In genomic region chr2:140454717-140455116, GRCh38 we compare ENCODE assay signal across 13 cellular contexts.
DNase-seq lines count a peak whose midpoint lies in the region; ATAC-seq and TF ChIP-seq lines count a peak whose summit lies in the region.
"Had no signal": no experiment of that assay in that cellular context is flagged by ENCODE, and none has a peak within 500 bp of the region (broad histone marks: within the 10 kb centered on the region; RNA-seq: fewer than 3 reads in every experiment).

No MANE protein-coding gene starts in this region.

- no peak overlapping the region for H4K8ac ChIP-seq in IMR-90 (ENCODE audit: low read depth in 2 of 2, low read length in 2 of 2)

- H3K4ac ChIP-seq in IMR-90 (ENCODE audit: low read depth, low read length) = no peak overlapping the region

- no peak overlapping the region for H3K18ac ChIP-seq in IMR-90 (ENCODE audit: low read depth, low read length)

- H2AK5ac ChIP-seq in IMR-90 (ENCODE audit: low read depth, low read length) = no peak overlapping the region

- H3K9ac ChIP-seq in IMR-90 (ENCODE audit: low read depth, low read length) = no peak overlapping the region
- no peak overlapping the region for H3K9ac ChIP-seq in mammary epithelial cell (ENCODE audit: insufficient read depth, low read length)

- H2BK5ac ChIP-seq in IMR-90 (ENCODE audit: low read depth, low read length, poor library complexity, severe bottlenecking) = no peak overlapping the region

- no peaks in the 10 kb centered on the region for H3K9me3 ChIP-seq in IMR-90 (ENCODE audit: control insufficient read depth, insufficient read depth, low read length)
- no peaks in the 10 kb centered on the region for H3K9me3 ChIP-seq in mammary epithelial cell (replicated peaks; ENCODE audit: insufficient read depth, low read length)
- H3K9me3 ChIP-seq: suprapubic skin had no signal

- no peak overlapping the region for H3K4me2 ChIP-seq in IMR-90 (ENCODE audit: low read depth, low read length)
- no peak overlapping the region for H3K4me2 ChIP-seq in mammary epithelial cell (ENCODE audit: insufficient read depth, low read depth, low read length)

- intact Hi-C loops in IMR-90 (cut with micrococcal nuclease) = no loop called here
- intact Hi-C loops in mammary epithelial cell (cut with micrococcal nuclease) = no loop called here

- H3K4me1 ChIP-seq in IMR-90 (ENCODE audit: control insufficient read depth, insufficient read depth, low read length) (no peaks in the 10 kb centered on the region), mammary epithelial cell (ENCODE audit: insufficient read depth, low read length) (no peaks in the 10 kb centered on the region)
- H3K4me1 ChIP-seq: suprapubic skin had no signal

- no peak overlapping the region for H2AK9ac ChIP-seq in IMR-90 (replicated peaks; ENCODE audit: low read depth, low read length, poor library complexity)

- no peaks in the 10 kb centered on the region for H3K27me3 ChIP-seq in IMR-90 (ENCODE audit: control insufficient read depth, insufficient read depth, low read length)
- H3K27me3 ChIP-seq in mammary epithelial cell (ENCODE audit: insufficient read depth, low read length) = no peaks in the 10 kb centered on the region
- no peaks in the 10 kb centered on the region for H3K27me3 ChIP-seq in kidney epithelial cell (ENCODE audit: control insufficient read depth, insufficient read depth, low read length)
- H3K27me3 ChIP-seq: suprapubic skin had no signal

- BruUV-seq in IMR-90 (replicated peaks; lab: Mats Ljungman, UMichigan) (no TSS peak), mammary epithelial cell (replicated peaks; lab: Mats Ljungman, UMichigan) (no TSS peak)

- H3K27ac ChIP-seq in IMR-90 (ENCODE audit: insufficient read depth, low read length) (no peak overlapping the region), mammary epithelial cell (ENCODE audit: insufficient read depth, low read depth, low read length) (no peak overlapping the region)
- H3K27ac ChIP-seq: suprapubic skin had no signal

- H3K4me3 ChIP-seq in AG04449 (ENCODE audit: low read depth, low read length) (no peak overlapping the region), IMR-90 (ENCODE audit: insufficient read depth, low read depth, low read length) (no peak overlapping the region), mammary epithelial cell (replicated peaks in 1 of 3; ENCODE audit: insufficient read depth in 1 of 3, low read depth in 2 of 3, low read length in 3 of 3) (no peak overlapping the region), kidney epithelial cell (ENCODE audit: low read depth, low read length) (no peak overlapping the region)
- H3K4me3 ChIP-seq: suprapubic skin had no signal

- TF ChIP-seq RAD21 in IMR-90 (IDR thresholded peaks at IDR 0.05; ENCODE audit: low read length) = no peak

- in situ Hi-C loops in IMR-90 (cut with MboI; ENCODE audit: low sequenced_read_pairs) = no loop called here
- in situ Hi-C loops in mammary epithelial cell (cut with MboI; ENCODE audit: low sequenced_read_pairs in 2 of 2) = no loop called here

- no peak overlapping the region for H4K91ac ChIP-seq in IMR-90 (ENCODE audit: insufficient read depth, low read depth, low read length)

- H2AFZ ChIP-seq in IMR-90 (replicated peaks; ENCODE audit: low read length, poor library complexity) (no peak overlapping the region), mammary epithelial cell (ENCODE audit: low read depth, low read length) (no peak overlapping the region)

- peak; percentile 10 for DNase-seq in AG04449 (ENCODE audit: low read depth, low spot score)
- peak; percentile 76 for DNase-seq in IMR-90
- peak; percentile 12 for DNase-seq in mammary epithelial cell
- peak; percentile 38 for DNase-seq in kidney epithelial cell (ENCODE audit: low read depth)
- DNase-seq in stimulated activated naive CD4-positive, alpha-beta T cell treated with Interleukin-2 at 50 U/mL for 16 hours (lab: John Stamatoyannopoulos, UW) = no peak
- no peak for DNase-seq in activated CD4-positive, alpha-beta T cell treated with anti-CD3 and anti-CD28 coated beads, Interleukin-2, amount 50 U/mL, for 4 hours
- no peak for DNase-seq in GM19238 (ENCODE audit: insufficient read length, low spot score)
- DNase-seq: activated T-cell treated with anti-CD3 and anti-CD28 coated beads, Interleukin-2, amount 50 U/mL, for 1 hour; AML-193 had no signal

- H3K36me3 ChIP-seq in IMR-90 (ENCODE audit: control insufficient read depth, insufficient read depth, low read length) (no peaks in the 10 kb centered on the region), mammary epithelial cell (ENCODE audit: insufficient read depth, low read length) (no peaks in the 10 kb centered on the region), kidney epithelial cell (ENCODE audit: control insufficient read depth, insufficient read depth, low read length) (no peaks in the 10 kb centered on the region)
- H3K36me3 ChIP-seq: suprapubic skin had no signal

- no peak overlapping the region for H3K23ac ChIP-seq in IMR-90 (ENCODE audit: low read depth, low read length)

- H4K20me1 ChIP-seq in IMR-90 (ENCODE audit: insufficient read depth, low read length) (no peaks in the 10 kb centered on the region), mammary epithelial cell (ENCODE audit: insufficient read depth, low read length) (no peaks in the 10 kb centered on the region)

- no peaks in the 10 kb centered on the region for H3K79me1 ChIP-seq in IMR-90 (ENCODE audit: low read depth in 1 of 2, low read length in 2 of 2)

- H2BK20ac ChIP-seq in IMR-90 (ENCODE audit: low read depth, low read length) = no peak overlapping the region

- no peak overlapping the region for H4K5ac ChIP-seq in IMR-90 (ENCODE audit: low read depth, low read length)

- no peak for TF ChIP-seq POLR2A in IMR-90 (IDR thresholded peaks at IDR 0.05; ENCODE audit: low read depth, low read length)

- POLR2A ChIA-PET in AG04449 (lab: Yijun Ruan, JAX) = no interaction called here
- POLR2A ChIA-PET in IMR-90 (lab: Charles Lee; ENCODE audit: unreplicated experiment) = no interaction called here

- CTCF ChIA-PET in AG04449 (lab: Yijun Ruan, JAX) (no interaction called here), IMR-90 (lab: Yijun Ruan, JAX) (no interaction called here), mammary epithelial cell (lab: Charles Lee; ENCODE audit: low non-redundant PET) (no interaction called here)

- TF ChIP-seq CTCF in AG04449 (IDR thresholded peaks at IDR 0.05; ENCODE audit: insufficient read depth, low read length, missing control alignments) (no peak), IMR-90 (conservative IDR thresholded peaks at IDR 0.05; ENCODE audit: low read depth, low read length) (no peak), mammary epithelial cell (conservative IDR thresholded peaks at IDR 0.05 in 1 of 2, IDR thresholded peaks at IDR 0.05 in 1 of 2; ENCODE audit: extremely low read depth in 1 of 2, insufficient read depth in 1 of 2, low read depth in 1 of 2, low read length in 2 of 2) (no peak), kidney epithelial cell (IDR thresholded peaks at IDR 0.05; ENCODE audit: insufficient read depth, low read length, poor library complexity, severe bottlenecking) (no peak)

- no peaks in the 10 kb centered on the region for H3K9me1 ChIP-seq in IMR-90 (ENCODE audit: insufficient read depth, low read length)

- ATAC-seq in IMR-90 (ENCODE audit: low read depth) (peak; percentile 87), HG03457 (IDR thresholded peaks at IDR 0.05; ENCODE audit: unreplicated experiment) (no peak)
- ATAC-seq: Right ventricle myocardium inferior, WTC11 had no signal

- no peak overlapping the region for H3K14ac ChIP-seq in IMR-90 (replicated peaks; ENCODE audit: low read depth, low read length)

- H2BK15ac ChIP-seq in IMR-90 (ENCODE audit: low read depth, low read length) = no peak overlapping the region

- no CpG with 5 or more reads among the region's 3 CpGs for WGBS in IMR-90 (ENCODE audit: extremely low coverage in 2 of 2, insufficient read length in 1 of 2), 2 experiments
- 24% methylated on average over 3 of the region's 3 CpGs for whole genome bisulfite sequencing in mammary epithelial cell (ENCODE audit: low coverage, missing lambda C conversion rate)

- H3K79me2 ChIP-seq in mammary epithelial cell (ENCODE audit: insufficient read depth, low read length) = no peaks in the 10 kb centered on the region

- H3K56ac ChIP-seq in IMR-90 (ENCODE audit: extremely low read depth, insufficient read depth, low read length) = no peak overlapping the region

- dilution Hi-C loops in IMR-90 (cut with HindIII; ENCODE audit: low sequenced_read_pairs, unreplicated experiment) = no loop called here
- dilution Hi-C loops in mammary epithelial cell (cut with HindIII; ENCODE audit: low sequenced_read_pairs) = no loop called here

- no peak overlapping the region for H2BK120ac ChIP-seq in IMR-90 (ENCODE audit: low read depth, low read length)

TF ChIP-seq in IMR-90, 13 proteins besides CTCF, POLR2A, EP300 and RAD21:
- TF ChIP-seq MXI1 (IDR thresholded peaks at IDR 0.05; ENCODE audit: borderline replicate concordance, low read depth, low read length) = no peak
- TF ChIP-seq FOS (IDR thresholded peaks at IDR 0.05; ENCODE audit: low read depth, low read length) = peak; percentile 76; the same call in 1 of the 2 replicates
- TF ChIP-seq CEBPB (IDR thresholded peaks at IDR 0.05; ENCODE audit: low read depth, low read length) = 0 out of 2 replicates have a peak, but pooled peaks have one; percentile 14
TF ChIP-seq in IMR-90: peak in this region for 2.

Comparison
In these comparisons a context has a peak if more than half of its experiments do, and no peak if none do; other contexts are left out.
1. DNase-seq: peak in AG04449 (single experiment), IMR-90 (single experiment), mammary epithelial cell (single experiment) and kidney epithelial cell (single experiment); none in stimulated activated naive CD4-positive, alpha-beta T cell treated with Interleukin-2 at 50 U/mL for 16 hours (single experiment), activated CD4-positive, alpha-beta T cell treated with anti-CD3 and anti-CD28 coated beads, Interleukin-2, amount 50 U/mL, for 4 hours (0 of 2) and GM19238 (single experiment).